In genomic region chr1:226287587-226287986, GRCh38 we compare ENCODE assay signal across 27 cellular contexts. TPM values are rescaled to one million over a fixed set of nuclear protein-coding genes. Genes with fewer than 3 reads are reported as not detected.
DNase-seq lines count a peak whose midpoint lies in the region; ATAC-seq, FAIRE-seq and TF ChIP-seq lines count a peak whose summit lies in the region.
"Had no signal": no experiment of that assay in that cellular context is flagged by ENCODE, and none has a peak within 500 bp of the region (broad histone marks: within the 10 kb centered on the region; RNA-seq: fewer than 3 reads in every experiment).

No MANE protein-coding gene starts in this region.

- no peak overlapping the region for H4K5ac ChIP-seq in IMR-90 (ENCODE audit: low read depth, low read length)

- no peak overlapping the region for H2BK15ac ChIP-seq in IMR-90 (ENCODE audit: low read depth, low read length)

- no peak overlapping the region for H3K14ac ChIP-seq in IMR-90 (replicated peaks; ENCODE audit: low read depth, low read length)

- H3K27me3 Mint-ChIP-seq in CD4-positive, alpha-beta T cell = no peaks in the 10 kb centered on the region

- no peak overlapping the region for H3K4ac ChIP-seq in IMR-90 (ENCODE audit: low read depth, low read length)

- TF ChIP-seq POLR2A in IMR-90 (IDR thresholded peaks at IDR 0.05; ENCODE audit: low read depth, low read length) = no peak

- H3K9me3 ChIP-seq in IMR-90 (ENCODE audit: control insufficient read depth, insufficient read depth, low read length) = no peaks in the 10 kb centered on the region
- H3K9me3 ChIP-seq in SK-N-MC (ENCODE audit: low read depth, low read length) = no peaks in the 10 kb centered on the region
- no peaks in the 10 kb centered on the region for H3K9me3 ChIP-seq in CD4-positive, alpha-beta T cell (ENCODE audit: control insufficient read depth, low read length)
- H3K9me3 ChIP-seq: BLaER1 treated with 17β-estradiol and CSF1 and Interleukin-3, amounts not matched to agents 10 nM and 100 nM; Caco-2 had no signal

- H3K18ac ChIP-seq in IMR-90 (ENCODE audit: low read depth, low read length) = no peak overlapping the region

- no CpG with 5 or more reads among the region's 4 CpGs for WGBS in IMR-90 (ENCODE audit: extremely low coverage in 2 of 2, insufficient read length in 1 of 2), 2 experiments

- no peak overlapping the region for H2BK120ac ChIP-seq in IMR-90 (ENCODE audit: low read depth, low read length)

- H3K23ac ChIP-seq in IMR-90 (ENCODE audit: low read depth, low read length) = no peak overlapping the region

- H3K4me2 ChIP-seq in IMR-90 (ENCODE audit: low read depth, low read length) = no peak overlapping the region
- H3K4me2 ChIP-seq: BLaER1 treated with 17β-estradiol and CSF1 and Interleukin-3, amounts not matched to agents 10 nM and 100 nM; GM23338; PC-9 had no signal

- no peak overlapping the region for H2AFZ ChIP-seq in IMR-90 (replicated peaks; ENCODE audit: low read length, poor library complexity)
- H2AFZ ChIP-seq: GM23338, PC-9 had no signal

- H3K27me3 ChIP-seq in IMR-90 (ENCODE audit: control insufficient read depth, insufficient read depth, low read length) = no peaks in the 10 kb centered on the region
- H3K27me3 ChIP-seq in CD4-positive, alpha-beta T cell (ENCODE audit: control insufficient read depth, insufficient read depth, low read length) = no peaks in the 10 kb centered on the region
- H3K27me3 ChIP-seq: BLaER1 treated with 17β-estradiol and CSF1 and Interleukin-3, amounts not matched to agents 10 nM and 100 nM had no signal

- H3K79me1 ChIP-seq in IMR-90 (ENCODE audit: low read depth in 1 of 2, low read length in 2 of 2) = no peaks in the 10 kb centered on the region

- no peaks in the 10 kb centered on the region for H3K4me1 ChIP-seq in IMR-90 (ENCODE audit: control insufficient read depth, insufficient read depth, low read length)
- H3K4me1 ChIP-seq: BLaER1 treated with 17β-estradiol and CSF1 and Interleukin-3, amounts not matched to agents 10 nM and 100 nM; Caco-2 had no signal

- no peak for TF ChIP-seq RAD21 in IMR-90 (IDR thresholded peaks at IDR 0.05; ENCODE audit: low read length)

- H4K20me1 ChIP-seq in IMR-90 (ENCODE audit: insufficient read depth, low read length) = no peaks in the 10 kb centered on the region
- H4K20me1 ChIP-seq: BLaER1 treated with 17β-estradiol and CSF1 and Interleukin-3, amounts not matched to agents 10 nM and 100 nM had no signal

- H4K91ac ChIP-seq in IMR-90 (ENCODE audit: insufficient read depth, low read depth, low read length) = no peak overlapping the region

- peak; percentile 38 for FAIRE-seq in D721Med (lab: Jason Lieb, UNC)
- FAIRE-seq: GM12891 had no signal

- H4K8ac ChIP-seq in IMR-90 (ENCODE audit: low read depth in 2 of 2, low read length in 2 of 2) = no peak overlapping the region

- H3K9ac ChIP-seq in IMR-90 (ENCODE audit: low read depth, low read length) = no peak overlapping the region
- H3K9ac ChIP-seq in SK-N-MC (ENCODE audit: insufficient read length) = no peak overlapping the region
- H3K9ac ChIP-seq: BLaER1 treated with 17β-estradiol and CSF1 and Interleukin-3, amounts not matched to agents 10 nM and 100 nM had no signal

- no peak overlapping the region for H2BK20ac ChIP-seq in IMR-90 (ENCODE audit: low read depth, low read length)

- H3K27ac ChIP-seq in IMR-90 (ENCODE audit: insufficient read depth, low read length) (no peak overlapping the region), SK-N-MC (0 out of 2 replicates have a peak overlapping the region, but pooled peaks have one; percentile 9)
- H3K27ac ChIP-seq in CD4-positive, alpha-beta T cell (ENCODE audit: low read depth, low read length) = no peak overlapping the region
- H3K27ac ChIP-seq: BLaER1 treated with 17β-estradiol and CSF1 and Interleukin-3, amounts not matched to agents 10 nM and 100 nM; PC-9 had no signal

- H3K36me3 ChIP-seq in IMR-90 (ENCODE audit: control insufficient read depth, insufficient read depth, low read length) (no peaks in the 10 kb centered on the region), SK-N-MC (ENCODE audit: insufficient read depth, low read length) (peaks cover 56% of the 10 kb centered on the region)

- H3K36me3 Mint-ChIP-seq in CD4-positive, alpha-beta T cell (ENCODE audit: low read depth) = peaks cover 32% of the 10 kb centered on the region

- H3K9me3 Mint-ChIP-seq in CD4-positive, alpha-beta T cell = no peaks in the 10 kb centered on the region
- H3K9me3 Mint-ChIP-seq: CD8-positive, alpha-beta T cell; GM23338; H9 had no signal

- H3K9me1 ChIP-seq in IMR-90 (ENCODE audit: insufficient read depth, low read length) = no peaks in the 10 kb centered on the region

- DNase-seq in D721Med (ENCODE audit: insufficient read length, low spot score) = no peak
- no peak for DNase-seq in IMR-90
- peak; percentile 12 for DNase-seq in SK-N-MC (ENCODE audit: low read depth, low spot score)
- peak; percentile 11 for DNase-seq in fibroblast of pulmonary artery (ENCODE audit: low read depth)
- DNase-seq in activated naive CD4-positive, alpha-beta T cell (lab: John Stamatoyannopoulos, UW) = no peak
- DNase-seq in CD4-positive, alpha-beta T cell = no peak
- no peak for DNase-seq in activated CD4-positive, alpha-beta T cell treated with anti-CD3 and anti-CD28 coated beads for 48 hours
- DNase-seq: AML-193; Caco-2; CD8-positive, alpha-beta T cell; DMS79 treated with DMSO at 0.1 percent for 48 hours; GF-D8; H9; Kasumi-1; NCI-H1092; NCI-H1417 treated with DMSO at 0.1 percent for 48 hours; NCI-H187 treated with DMSO at 0.1 percent for 48 hours; NCI-H446; NCI-H526; NCI-H82; NK-92 treated with Interleukin-12 subunit alpha and Interleukin-12 subunit beta, amount 100 ng/mL, for 24 hours; PC-9; T-helper 1 cell had no signal

- intact Hi-C loops in IMR-90 (cut with micrococcal nuclease) = no loop called here
- intact Hi-C loops in CD4-positive, alpha-beta T cell (cut with DNase I, micrococcal nuclease) = no loop called here

- dilution Hi-C loops in IMR-90 (cut with HindIII; ENCODE audit: low sequenced_read_pairs, unreplicated experiment) = no loop called here

- no peak overlapping the region for H3K4me3 ChIP-seq in IMR-90 (ENCODE audit: insufficient read depth, low read depth, low read length)
- no peak overlapping the region for H3K4me3 ChIP-seq in SK-N-MC
- no peak overlapping the region for H3K4me3 ChIP-seq in fibroblast of pulmonary artery (replicated peaks; ENCODE audit: low read depth, low read length)
- H3K4me3 ChIP-seq: BLaER1 treated with 17β-estradiol and CSF1 and Interleukin-3, amounts not matched to agents 10 nM and 100 nM; GM23338; PC-9 had no signal

- in situ Hi-C loops in IMR-90 (cut with MboI; ENCODE audit: low sequenced_read_pairs) = no loop called here

- no peak for TF ChIP-seq CTCF in D721Med (IDR thresholded peaks at IDR 0.05; ENCODE audit: insufficient read depth, missing control alignments)
- no peak for TF ChIP-seq CTCF in IMR-90 (conservative IDR thresholded peaks at IDR 0.05; ENCODE audit: low read depth, low read length)
- no peak for TF ChIP-seq CTCF in fibroblast of pulmonary artery (IDR thresholded peaks at IDR 0.05; ENCODE audit: low read length, missing control alignments)
- TF ChIP-seq CTCF in CD4-positive, alpha-beta T cell (IDR thresholded peaks at IDR 0.05) = no peak

- H3K56ac ChIP-seq in IMR-90 (ENCODE audit: extremely low read depth, insufficient read depth, low read length) = no peak overlapping the region

- no peaks in the 10 kb centered on the region for H3K4me1 Mint-ChIP-seq in CD4-positive, alpha-beta T cell (ENCODE audit: low read depth)
- H3K4me1 Mint-ChIP-seq: GM23338, H9 had no signal

- ATAC-seq in IMR-90 (ENCODE audit: low read depth) = no peak
- ATAC-seq in CD4-positive, alpha-beta T cell (ENCODE audit: poor library complexity) = no peak
- ATAC-seq: CD8-positive, alpha-beta T cell; GM23338; Right ventricle myocardium inferior had no signal

- H3K27ac Mint-ChIP-seq in CD4-positive, alpha-beta T cell = no peak overlapping the region
- H3K27ac Mint-ChIP-seq: CD8-positive, alpha-beta T cell; GM23338; H9 had no signal

- BruUV-seq in IMR-90 (replicated peaks; lab: Mats Ljungman, UMichigan) = no TSS peak

- no peak overlapping the region for H2AK9ac ChIP-seq in IMR-90 (replicated peaks; ENCODE audit: low read depth, low read length, poor library complexity)

- no peak overlapping the region for H2AK5ac ChIP-seq in IMR-90 (ENCODE audit: low read depth, low read length)

- no peak overlapping the region for H2BK5ac ChIP-seq in IMR-90 (ENCODE audit: low read depth, low read length, poor library complexity, severe bottlenecking)

- no peak overlapping the region for H3K4me3 Mint-ChIP-seq in CD4-positive, alpha-beta T cell
- H3K4me3 Mint-ChIP-seq: CD8-positive, alpha-beta T cell; GM23338; H9 had no signal

- CTCF ChIA-PET in IMR-90 (lab: Yijun Ruan, JAX) = no interaction called here
- CTCF ChIA-PET in CD4-positive, alpha-beta T cell (lab: Charles Lee) = no interaction called here

- POLR2A ChIA-PET in IMR-90 (lab: Charles Lee; ENCODE audit: unreplicated experiment) = no interaction called here
- POLR2A ChIA-PET in CD4-positive, alpha-beta T cell (lab: Charles Lee) = no interaction called here

TF ChIP-seq in IMR-90, 13 proteins besides CTCF, POLR2A, EP300 and RAD21 (continues in another document):
- TF ChIP-seq MXI1 (IDR thresholded peaks at IDR 0.05; ENCODE audit: borderline replicate concordance, low read depth, low read length) = no peak
- no peak for TF ChIP-seq MAFK (IDR thresholded peaks at IDR 0.05; ENCODE audit: low read depth, low read length)
- TF ChIP-seq BHLHE40 (IDR thresholded peaks at IDR 0.05; ENCODE audit: low read depth, low read length) = no peak
- TF ChIP-seq SMC3 (IDR thresholded peaks at IDR 0.05; ENCODE audit: low read depth, low read length) = no peak
- TF ChIP-seq FOS (IDR thresholded peaks at IDR 0.05; ENCODE audit: low read depth, low read length) = no peak
- no peak for TF ChIP-seq RCOR1 (IDR thresholded peaks at IDR 0.05; ENCODE audit: insufficient replicate concordance, low read length)
- TF ChIP-seq ELK1 (IDR thresholded peaks at IDR 0.05; ENCODE audit: borderline replicate concordance, low read depth, low read length) = no peak

RNA-seq across cellular contexts. Expression of gene LIN9, which starts 21.4 kb away (rescaled TPM):
- 3.9 and 5.8 TPM in 2 replicates for total RNA-seq in IMR-90 (2012; rRNA removed)
- polyA plus RNA-seq in IMR-90 (2012; rRNA removed) = 1.5 and 2.3 TPM in 2 replicates
- 0.20 and 0.36 TPM in 2 replicates for polyA plus RNA-seq in IMR-90 (2012; cell fraction: cytosol; rRNA removed)
- polyA plus RNA-seq in IMR-90 (2012; cell fraction: nucleus; rRNA removed; ENCODE audit: low replicate concordance) = 0.10 and 1.0 TPM in 2 replicates
- 1 to 10 TPM; 1.3 to 1.5 TPM for total RNA-seq in CD4-positive, alpha-beta T cell

Comparison
In these comparisons a context has a peak if more than half of its experiments do, and no peak if none do; other contexts are left out.
1. DNase-seq: peak in SK-N-MC (single experiment) and fibroblast of pulmonary artery (single experiment); none in D721Med (single experiment), IMR-90 (single experiment), activated naive CD4-positive, alpha-beta T cell (0 of 4), CD4-positive, alpha-beta T cell (0 of 10) and activated CD4-positive, alpha-beta T cell treated with anti-CD3 and anti-CD28 coated beads for 48 hours (single experiment).